Comparison of ENCODE assay signal across 31 cellular contexts in the genomic region with DNA sequence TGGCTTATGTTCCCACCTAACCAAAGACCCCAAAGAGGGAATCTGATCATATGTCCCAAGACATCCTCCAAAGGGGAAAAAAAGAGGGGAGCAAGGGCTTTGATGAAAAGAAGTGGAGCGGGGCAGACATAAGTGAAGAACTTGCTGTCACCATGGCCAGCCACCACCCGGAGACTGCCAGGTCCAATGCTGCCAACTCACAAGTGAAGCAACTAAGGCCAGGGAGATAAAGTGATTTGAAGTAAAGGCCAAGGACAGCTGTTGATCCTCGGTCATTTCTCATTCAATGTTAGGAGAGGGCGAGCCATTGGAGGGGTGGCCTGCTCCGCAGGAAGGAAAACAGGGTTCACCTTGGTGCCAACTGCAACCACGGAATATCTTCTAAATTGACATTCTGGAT.
"Had no signal": no experiment of that assay in that cellular context is flagged by ENCODE, and none has a peak within 500 bp of the region (broad histone marks: within the 10 kb centered on the region; RNA-seq: fewer than 3 reads in every experiment).

No MANE protein-coding gene starts in this region.

- H3K4me3 ChIP-seq: ascending aorta, body of pancreas, breast epithelium, cardiac muscle cell had no signal

- H3K36me3 ChIP-seq: ascending aorta, brain microvascular endothelial cell, breast epithelium, cardiac muscle cell had no signal

- H3K27ac ChIP-seq: ascending aorta, body of pancreas, brain microvascular endothelial cell, breast epithelium, cardiac muscle cell had no signal

- DNase-seq: activated effector memory CD4-positive, alpha-beta T cell treated with anti-CD3 and anti-CD28 coated beads, Interleukin-2, amount 50 U/mL, for 16 hours; activated effector memory CD4-positive, alpha-beta T cell treated with Interleukin-2 at 50 U/mL for 16 hours; activated gamma-delta T cell; activated gamma-delta T cell treated with Interleukin-2 at 50 U/mL for 16 hours; activated naive CD4-positive, alpha-beta T cell; activated naive CD4-positive, alpha-beta T cell treated with anti-CD3 and anti-CD28 coated beads for 36 hours; activated naive CD4-positive, alpha-beta T cell treated with anti-CD3 and anti-CD28 coated beads, Interleukin-2, amount 10 ng/mL, durations not matched to agents 7 days and 5 days; activated naive CD4-positive, alpha-beta T cell treated with anti-CD3 and anti-CD28 coated beads, Interleukin-2, amount 50 U/mL, for 16 hours; activated naive CD4-positive, alpha-beta T cell treated with Interleukin-2 at 50 U/mL for 16 hours; activated naive CD8-positive, alpha-beta T cell treated with anti-CD3 and anti-CD28 coated beads for 36 hours; activated naive CD8-positive, alpha-beta T cell treated with anti-CD3 and anti-CD28 coated beads, Interleukin-2, amount 10 ng/mL, durations not matched to agents 7 days and 5 days; activated naive CD8-positive, alpha-beta T cell treated with anti-CD3 and anti-CD28 coated beads, Interleukin-2, amount 50 U/mL, for 24 hours; activated T-cell treated with anti-CD3 and anti-CD28 coated beads, Interleukin-2, amount 50 U/mL, for 1 hour; activated T-cell treated with anti-CD3 and anti-CD28 coated beads, Interleukin-2, amount 50 U/mL, for 24 hours; activated T-cell treated with anti-CD3 and anti-CD28 coated beads, Interleukin-2, amount 50 U/mL, for 4 hours; activated T-cell treated with anti-CD3 and anti-CD28 coated beads, Interleukin-2, amount 50 U/mL, for 48 hours; activated T-cell treated with anti-CD3 and anti-CD28 coated beads, Interleukin-2, amount 50 U/mL, for 72 hours; amniotic stem cell; amygdala; anterior cingulate cortex; aorta; body of pancreas; brain microvascular endothelial cell; caudate nucleus; central memory CD4-positive, alpha-beta T cell; cerebellar nuclear complex had no signal

- H3K4me1 ChIP-seq: ascending aorta, body of pancreas, breast epithelium had no signal

- H3K9me3 ChIP-seq: ascending aorta, body of pancreas, breast epithelium had no signal

- H3K27me3 ChIP-seq: ascending aorta, body of pancreas, brain microvascular endothelial cell, breast epithelium, cardiac muscle cell had no signal

- ATAC-seq: activated naive CD4-positive, alpha-beta T cell treated with anti-CD3 and anti-CD28 coated beads, Interleukin-2, amount 50 U/mL, for 72 hours; activated naive CD8-positive, alpha-beta T cell treated with anti-CD3 and anti-CD28 coated beads, Interleukin-2, amount 50 U/mL, for 24 hours; activated T-cell treated with anti-CD3 and anti-CD28 coated beads, Interleukin-2, amount 50 U/mL, for 4 hours; activated T-cell treated with anti-CD3 and anti-CD28 coated beads, Interleukin-2, amount 50 U/mL, for 72 hours; activated T-helper 17 cell treated with anti-CD3 and anti-CD28 coated beads, Interleukin-2, amount 50 U/mL, for 72 hours; body of pancreas had no signal
